13 cellular contexts compared by ENCODE assay signal in genomic region chr19:5806133-5806489, GRCh38. TPM values are rescaled to one million over a fixed set of nuclear protein-coding genes. Genes with fewer than 3 reads are reported as not detected.
DNase-seq lines count a peak whose midpoint lies in the region; ATAC-seq and TF ChIP-seq lines count a peak whose summit lies in the region.
"Had no signal": no experiment of that assay in that cellular context is flagged by ENCODE, and none has a peak within 500 bp of the region (broad histone marks: within the 10 kb centered on the region; RNA-seq: fewer than 3 reads in every experiment).

No MANE protein-coding gene starts in this region.

- no peaks in the 10 kb centered on the region for H4K20me1 ChIP-seq in IMR-90 (ENCODE audit: insufficient read depth, low read length)
- H4K20me1 ChIP-seq in neural cell (ENCODE audit: insufficient read depth), result no peaks in the 10 kb centered on the region

- no peak overlapping the region for H2BK20ac ChIP-seq in IMR-90 (ENCODE audit: low read depth, low read length)

- H3K4me3 Mint-ChIP-seq in Caco-2 (ENCODE audit: unreplicated experiment), result peak overlapping the region; percentile 73

- peak overlapping the region; percentile 73 for H2AFZ ChIP-seq in IMR-90 (replicated peaks; ENCODE audit: low read length, poor library complexity)
- H2AFZ ChIP-seq in neural cell (ENCODE audit: low read depth, low read length), result no peak overlapping the region

- dilution Hi-C loops in IMR-90 (cut with HindIII; ENCODE audit: low sequenced_read_pairs, unreplicated experiment), result no loop called here

- H2BK15ac ChIP-seq in IMR-90 (ENCODE audit: low read depth, low read length), result no peak overlapping the region

- H2AK5ac ChIP-seq in IMR-90 (ENCODE audit: low read depth, low read length), result no peak overlapping the region

- no peaks in the 10 kb centered on the region for H3K9me3 Mint-ChIP-seq in Caco-2 (ENCODE audit: unreplicated experiment)
- H3K9me3 Mint-ChIP-seq: IgD-negative memory B cell had no signal

- no peak overlapping the region for H2AK9ac ChIP-seq in IMR-90 (replicated peaks; ENCODE audit: low read depth, low read length, poor library complexity)

- H3K9me1 ChIP-seq in IMR-90 (ENCODE audit: insufficient read depth, low read length), result no peaks in the 10 kb centered on the region

- DNase-seq in Caco-2 (no peak), IMR-90 (no peak), HPDE6-E6E7 (ENCODE audit: extremely low spot score) (no peak), kidney glomerular epithelial cell (lab: John Stamatoyannopoulos, UW) (no peak)
- DNase-seq: cortex of kidney had no signal

- no peak for ATAC-seq in IMR-90 (ENCODE audit: low read depth)
- ATAC-seq in esophagus mucosa, result no peak
- no peak for ATAC-seq in HG02938 (IDR thresholded peaks at IDR 0.05; ENCODE audit: unreplicated experiment)

- H3K27ac ChIP-seq in IMR-90 (ENCODE audit: insufficient read depth, low read length) (no peak overlapping the region), ectodermal cell (ENCODE audit: insufficient read depth, low read depth, low read length, poor library complexity, severe bottlenecking) (no peak overlapping the region), neural cell (ENCODE audit: low read length) (no peak overlapping the region)

- CTCF ChIA-PET in Caco-2 (lab: Charles Lee) (no interaction called here), IMR-90 (lab: Yijun Ruan, JAX) (interaction anchor here (1.4 kb wide), 1 partner anchor 84 kb away, joined by 4 read pairs; no protein-coding TSS in a partner anchor)

- H3K27me3 Mint-ChIP-seq in Caco-2 (ENCODE audit: insufficient read depth, unreplicated experiment), result no peaks in the 10 kb centered on the region

- TF ChIP-seq CTCF in Caco-2 (IDR thresholded peaks at IDR 0.05; ENCODE audit: insufficient read depth in 1 of 2, low read depth in 1 of 2, low read length in 1 of 2, severe bottlenecking in 1 of 2, unreplicated experiment in 1 of 2), result no peak
- TF ChIP-seq CTCF in IMR-90 (conservative IDR thresholded peaks at IDR 0.05; ENCODE audit: low read depth, low read length), result no peak
- peak; percentile 19 for TF ChIP-seq CTCF in neural cell (IDR thresholded peaks at IDR 0.05; ENCODE audit: poor library complexity, severe bottlenecking)

- H3F3A ChIP-seq in neural cell (ENCODE audit: insufficient read depth, low read length, poor library complexity, severe bottlenecking), result no peaks in the 10 kb centered on the region

- H3K9ac ChIP-seq in IMR-90 (ENCODE audit: low read depth, low read length), result no peak overlapping the region
- no peak overlapping the region for H3K9ac ChIP-seq in neural cell (ENCODE audit: low read length)

- H3K79me2 ChIP-seq in neural cell (replicated peaks; ENCODE audit: insufficient read depth, low read length), result no peaks in the 10 kb centered on the region

- H3K36me3 ChIP-seq in Caco-2 (ENCODE audit: control insufficient read depth, insufficient read depth, low read length), result no peaks in the 10 kb centered on the region
- H3K36me3 ChIP-seq in IMR-90 (ENCODE audit: control insufficient read depth, insufficient read depth, low read length), result no peaks in the 10 kb centered on the region
- no peaks in the 10 kb centered on the region for H3K36me3 ChIP-seq in ectodermal cell (ENCODE audit: control insufficient read depth, insufficient read depth, low read length)
- no peaks in the 10 kb centered on the region for H3K36me3 ChIP-seq in neural cell (ENCODE audit: insufficient read depth, low read length)
- H3K36me3 ChIP-seq: adrenal gland had no signal

- no peak overlapping the region for H3K56ac ChIP-seq in IMR-90 (ENCODE audit: extremely low read depth, insufficient read depth, low read length)

- H3K14ac ChIP-seq in IMR-90 (replicated peaks; ENCODE audit: low read depth, low read length), result no peak overlapping the region

- H3K27me3 ChIP-seq in Caco-2 (replicated peaks; ENCODE audit: control insufficient read depth, insufficient read depth, low read length) (no peaks in the 10 kb centered on the region), IMR-90 (ENCODE audit: control insufficient read depth, insufficient read depth, low read length) (peaks cover 21% of the 10 kb centered on the region), ectodermal cell (ENCODE audit: control insufficient read depth, insufficient read depth, low read length, poor library complexity, severe bottlenecking) (peaks cover 25% of the 10 kb centered on the region), neural cell (ENCODE audit: insufficient read depth, low read depth, low read length) (peaks cover 32% of the 10 kb centered on the region)
- H3K27me3 ChIP-seq: adrenal gland had no signal

- no peaks in the 10 kb centered on the region for H3K36me3 Mint-ChIP-seq in Caco-2 (ENCODE audit: insufficient read depth, unreplicated experiment)
- H3K36me3 Mint-ChIP-seq: CD4-positive, CD25-positive, alpha-beta regulatory T cell; IgD-negative memory B cell had no signal

- H3K4me3 ChIP-seq in Caco-2 (ENCODE audit: low read depth, low read length), result no peak overlapping the region
- H3K4me3 ChIP-seq in IMR-90 (ENCODE audit: insufficient read depth, low read depth, low read length), result no peak overlapping the region
- peak overlapping the region; percentile 40 for H3K4me3 ChIP-seq in ectodermal cell (ENCODE audit: insufficient read depth, low read depth, low read length)
- no peak overlapping the region for H3K4me3 ChIP-seq in neural cell (ENCODE audit: low read length)

- no TSS peak for BruUV-seq in Caco-2 (replicated peaks; lab: Mats Ljungman, UMichigan)
- BruUV-seq in IMR-90 (replicated peaks; lab: Mats Ljungman, UMichigan), result no TSS peak

- H3K9me2 ChIP-seq in neural cell (ENCODE audit: insufficient read depth, low read length), result no peaks in the 10 kb centered on the region

- no peaks in the 10 kb centered on the region for H3K4me1 Mint-ChIP-seq in Caco-2 (ENCODE audit: low read depth, unreplicated experiment)

- H3K9me3 ChIP-seq in Caco-2 (no peaks in the 10 kb centered on the region), IMR-90 (ENCODE audit: control insufficient read depth, insufficient read depth, low read length) (no peaks in the 10 kb centered on the region), ectodermal cell (ENCODE audit: control insufficient read depth, low read length) (no peaks in the 10 kb centered on the region), neural cell (ENCODE audit: low read length) (no peaks in the 10 kb centered on the region)
- H3K9me3 ChIP-seq: adrenal gland had no signal

- no peak overlapping the region for H4K8ac ChIP-seq in IMR-90 (ENCODE audit: low read depth in 2 of 2, low read length in 2 of 2)

- no peaks in the 10 kb centered on the region for H3K79me1 ChIP-seq in IMR-90 (ENCODE audit: low read depth in 1 of 2, low read length in 2 of 2)

- no peak overlapping the region for H3K27ac Mint-ChIP-seq in Caco-2 (ENCODE audit: unreplicated experiment)
- H3K27ac Mint-ChIP-seq: IgD-negative memory B cell had no signal

- intact Hi-C loops in Caco-2 (cut with micrococcal nuclease; ENCODE audit: unreplicated experiment), result no loop called here
- intact Hi-C loops in IMR-90 (cut with micrococcal nuclease), result loop anchor here (10.0 kb wide), 1 partner anchor 159 kb away; no protein-coding TSS in a partner anchor

- H2BK120ac ChIP-seq in IMR-90 (ENCODE audit: low read depth, low read length), result no peak overlapping the region; the same call in 1 of the 2 replicates

- no peak for TF ChIP-seq POLR2A in IMR-90 (IDR thresholded peaks at IDR 0.05; ENCODE audit: low read depth, low read length)

- H3K4me2 ChIP-seq in IMR-90 (ENCODE audit: low read depth, low read length) (no peak overlapping the region), neural cell (ENCODE audit: low read length) (no peak overlapping the region)

- H2BK5ac ChIP-seq in IMR-90 (ENCODE audit: low read depth, low read length, poor library complexity, severe bottlenecking), result no peak overlapping the region

- POLR2A ChIA-PET in Caco-2 (lab: Charles Lee), result no interaction called here
- POLR2A ChIA-PET in IMR-90 (lab: Charles Lee; ENCODE audit: unreplicated experiment), result no interaction called here

- no peak for TF ChIP-seq RAD21 in IMR-90 (IDR thresholded peaks at IDR 0.05; ENCODE audit: low read length)
- no peak for TF ChIP-seq RAD21 in neural cell (conservative IDR thresholded peaks at IDR 0.05)

- in situ Hi-C loops in IMR-90 (cut with MboI; ENCODE audit: low sequenced_read_pairs), result loop anchor here (10.0 kb wide), 1 partner anchor 219 kb away; no protein-coding TSS in a partner anchor

- no peak overlapping the region for H3K23ac ChIP-seq in IMR-90 (ENCODE audit: low read depth, low read length)

- H3K4ac ChIP-seq in IMR-90 (ENCODE audit: low read depth, low read length), result no peak overlapping the region

- H4K91ac ChIP-seq in IMR-90 (ENCODE audit: insufficient read depth, low read depth, low read length), result no peak overlapping the region

- WGBS in IMR-90 (ENCODE audit: extremely low coverage in 2 of 2, insufficient read length in 1 of 2), 2 experiments, result no CpG with 5 or more reads among the region's 6 CpGs
- WGBS in ectodermal cell, 2 experiments, result 21 to 26% methylated on average over 6 of the region's 6 CpGs

- no peak for TF ChIP-seq EP300 in neural cell (conservative IDR thresholded peaks at IDR 0.05; ENCODE audit: poor library complexity, severe bottlenecking)

- no peak overlapping the region for H4K5ac ChIP-seq in IMR-90 (ENCODE audit: low read depth, low read length)

- H3K18ac ChIP-seq in IMR-90 (ENCODE audit: low read depth, low read length), result no peak overlapping the region

- H3K4me1 ChIP-seq in Caco-2, result 0 out of 2 replicates have a peak, but pooled peaks cover 3% of the 10 kb centered on the region
- peaks cover 3% of the 10 kb centered on the region; the same call in 1 of the 2 replicates for H3K4me1 ChIP-seq in IMR-90 (ENCODE audit: control insufficient read depth, insufficient read depth, low read length)
- H3K4me1 ChIP-seq in ectodermal cell (ENCODE audit: control insufficient read depth, insufficient read depth, low read length), result peaks cover 8% of the 10 kb centered on the region

RNA-seq across cellular contexts. Expression of gene NRTN, which starts 1.2 kb away (rescaled TPM):
- 2.6 and 3.9 TPM in 2 replicates for total RNA-seq in Caco-2 (2022)
- total RNA-seq in IMR-90 (2012; rRNA removed), result 0.18 TPM in 1 of 2 replicates, not detected in the other
- 0.17 and 0.37 TPM in 2 replicates for polyA plus RNA-seq in IMR-90 (2012; rRNA removed)
- 0.51 and 0.63 TPM in 2 replicates for polyA plus RNA-seq in IMR-90 (2012; cell fraction: cytosol; rRNA removed)
- polyA plus RNA-seq in IMR-90 (2012; cell fraction: nucleus; rRNA removed; ENCODE audit: low replicate concordance), result 0.11 and 0.35 TPM in 2 replicates
- polyA plus RNA-seq in ectodermal cell (2013, experiment 1 of 4), result 9.2 TPM
- polyA plus RNA-seq in ectodermal cell (2013, experiment 2 of 4), result 10.3 TPM
- 9.6 TPM for polyA plus RNA-seq in ectodermal cell (2013, experiment 3 of 4)
- 11.0 TPM for polyA plus RNA-seq in ectodermal cell (2013, experiment 4 of 4)
- 0.62 TPM in 1 of 2 replicates, not detected in the other for polyA plus RNA-seq in neural cell
- polyA minus RNA-seq in neural cell, result not detected in 2 replicates
- total RNA-seq in esophagus mucosa, result 2.7 TPM
- total RNA-seq: CD4-positive, CD25-positive, alpha-beta regulatory T cell; subcutaneous adipose tissue had no signal
- polyA plus RNA-seq: IgD-negative memory B cell had no signal

RNA-seq across cellular contexts. Expression of gene DUS3L, which starts 15.1 kb away (rescaled TPM):
- total RNA-seq in Caco-2 (2022) (73.3 and 75.4 TPM in 2 replicates), IMR-90 (2012; rRNA removed) (12.4 and 14.2 TPM in 2 replicates), esophagus mucosa (24.2 TPM)
- polyA plus RNA-seq in IMR-90 (2012; rRNA removed) (21.3 and 25.6 TPM in 2 replicates), neural cell (34.2 and 42.1 TPM in 2 replicates)
- polyA plus RNA-seq in IMR-90 (2012; cell fraction: cytosol; rRNA removed), result 18.7 and 45.2 TPM in 2 replicates
- 102 and 228 TPM in 2 replicates for polyA plus RNA-seq in IMR-90 (2012; cell fraction: nucleus; rRNA removed; ENCODE audit: low replicate concordance)
- 26.6 TPM for polyA plus RNA-seq in ectodermal cell (2013, experiment 1 of 4)
- polyA plus RNA-seq in ectodermal cell (2013, experiment 2 of 4), result 25.0 TPM
- polyA plus RNA-seq in ectodermal cell (2013, experiment 3 of 4), result 31.2 TPM
- polyA plus RNA-seq in ectodermal cell (2013, experiment 4 of 4), result 20.7 TPM
- polyA minus RNA-seq in neural cell, result 20.1 and 23.9 TPM in 2 replicates

RNA-seq across cellular contexts. Expression of gene PRR22, which starts 21.6 kb away (rescaled TPM):
- total RNA-seq in Caco-2 (2022) (7.1 TPM in 2 replicates), IMR-90 (2012; rRNA removed) (0.28 TPM in 1 of 2 replicates, not detected in the other), esophagus mucosa (1.8 TPM)
- polyA plus RNA-seq in IMR-90 (2012; rRNA removed) (0.92 and 1.6 TPM in 2 replicates), neural cell (0.97 and 1.0 TPM in 2 replicates)
- polyA plus RNA-seq in IMR-90 (2012; cell fraction: cytosol; rRNA removed), result 0.21 and 0.41 TPM in 2 replicates
- polyA plus RNA-seq in IMR-90 (2012; cell fraction: nucleus; rRNA removed; ENCODE audit: low replicate concordance), result 4.7 and 15.1 TPM in 2 replicates
- polyA plus RNA-seq in ectodermal cell (2013, experiment 1 of 4), result 2.1 TPM
- polyA plus RNA-seq in ectodermal cell (2013, experiment 2 of 4), result 4.1 TPM
- polyA plus RNA-seq in ectodermal cell (2013, experiment 3 of 4), result 1.8 TPM
- 1.9 TPM for polyA plus RNA-seq in ectodermal cell (2013, experiment 4 of 4)
- polyA minus RNA-seq in neural cell, result 0.97 TPM in 1 of 2 replicates, not detected in the other
- polyA plus RNA-seq: CD4-positive, CD25-positive, alpha-beta regulatory T cell; IgD-negative memory B cell had no signal

RNA-seq across cellular contexts. Expression of gene FUT6, which starts 33.4 kb away (rescaled TPM):
- total RNA-seq in Caco-2 (2022) (not detected in 2 replicates), IMR-90 (2012; rRNA removed) (not detected in 2 replicates), esophagus mucosa (56.9 TPM)
- polyA plus RNA-seq in IMR-90 (2012; rRNA removed) (not detected in 2 replicates), neural cell (not detected in 2 replicates)
- polyA plus RNA-seq in IMR-90 (2012; cell fraction: cytosol; rRNA removed), result not detected in 2 replicates
- polyA plus RNA-seq in IMR-90 (2012; cell fraction: nucleus; rRNA removed; ENCODE audit: low replicate concordance), result not detected in 2 replicates
- not detected for polyA plus RNA-seq in ectodermal cell (2013, experiment 1 of 4)
- polyA plus RNA-seq in ectodermal cell (2013, experiment 2 of 4), result not detected
- not detected for polyA plus RNA-seq in ectodermal cell (2013, experiment 3 of 4)
- polyA plus RNA-seq in ectodermal cell (2013, experiment 4 of 4), result not detected
- not detected in 2 replicates for polyA minus RNA-seq in neural cell
- total RNA-seq: adrenal gland; CD4-positive, CD25-positive, alpha-beta regulatory T cell had no signal
- polyA plus RNA-seq: CD4-positive, CD25-positive, alpha-beta regulatory T cell had no signal

RNA-seq across cellular contexts. Expression of gene FUT3, which starts 45.1 kb away (rescaled TPM):
- total RNA-seq in Caco-2 (2022), result 0.26 and 0.34 TPM in 2 replicates
- not detected in 2 replicates for total RNA-seq in IMR-90 (2012; rRNA removed)
- not detected in 2 replicates for polyA plus RNA-seq in IMR-90 (2012; rRNA removed)
- polyA plus RNA-seq in IMR-90 (2012; cell fraction: cytosol; rRNA removed), result not detected in 2 replicates
- not detected in 2 replicates for polyA plus RNA-seq in IMR-90 (2012; cell fraction: nucleus; rRNA removed; ENCODE audit: low replicate concordance)
- polyA plus RNA-seq in ectodermal cell (2013, experiment 1 of 4), result not detected
- polyA plus RNA-seq in ectodermal cell (2013, experiment 2 of 4), result 0.37 TPM
- polyA plus RNA-seq in ectodermal cell (2013, experiment 3 of 4), result 0.27 TPM
- polyA plus RNA-seq in ectodermal cell (2013, experiment 4 of 4), result 0.36 TPM
- polyA plus RNA-seq in neural cell, result 0.64 and 0.82 TPM in 2 replicates
- not detected in 2 replicates for polyA minus RNA-seq in neural cell
- 104 TPM for total RNA-seq in esophagus mucosa
- total RNA-seq: CD4-positive, CD25-positive, alpha-beta regulatory T cell; subcutaneous adipose tissue had no signal
- polyA plus RNA-seq: CD4-positive, CD25-positive, alpha-beta regulatory T cell; IgD-negative memory B cell had no signal
